ENCODE assay signal across 9 cellular contexts in the genomic region with DNA sequence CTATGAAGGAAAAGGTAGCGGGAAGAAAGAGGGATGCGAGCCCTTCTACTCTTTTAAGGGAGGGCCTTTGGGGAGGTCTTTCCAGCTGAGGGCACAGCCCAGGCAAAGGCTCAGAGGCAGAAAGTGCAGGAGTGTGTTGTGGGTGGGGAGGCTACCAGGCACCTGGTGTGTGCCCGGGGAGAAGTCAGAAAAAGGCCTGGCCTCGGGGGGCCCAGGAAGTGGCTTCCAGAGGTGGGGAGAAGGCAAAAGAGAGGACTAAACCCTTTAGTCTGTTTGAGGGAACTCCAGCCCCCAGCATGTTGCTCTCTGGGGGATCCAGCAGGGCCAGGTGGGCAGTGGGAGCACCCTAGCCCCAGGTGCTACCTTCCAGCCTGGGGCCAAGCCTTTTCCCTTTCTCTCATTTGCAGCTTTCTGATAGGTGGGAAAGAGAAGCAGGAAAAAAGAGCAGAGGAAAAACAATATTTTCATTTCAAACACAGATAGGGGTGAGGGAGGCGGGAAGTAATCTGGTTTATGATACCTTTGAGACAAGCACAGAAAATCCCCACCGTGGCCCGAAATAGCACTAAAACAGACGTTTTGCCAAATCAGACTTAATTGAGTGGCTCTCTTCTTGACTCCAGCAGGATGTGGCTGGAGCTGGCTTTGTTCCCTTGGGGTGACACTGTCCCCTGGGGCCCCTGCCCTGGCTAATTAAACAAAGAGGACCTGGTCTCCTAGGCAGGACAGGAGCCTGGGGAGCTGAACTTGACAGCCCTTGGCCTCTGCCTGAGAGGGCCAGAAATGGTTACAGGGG. TPM values are rescaled to one million over a fixed set of nuclear protein-coding genes. Genes with fewer than 3 reads are reported as not detected.
DNase-seq lines count a peak whose midpoint lies in the region; ATAC-seq and TF ChIP-seq lines count a peak whose summit lies in the region.
"Had no signal": no experiment of that assay in that cellular context is flagged by ENCODE, and none has a peak within 500 bp of the region (broad histone marks: within the 10 kb centered on the region; RNA-seq: fewer than 3 reads in every experiment).

No MANE protein-coding gene starts in this region.

- DNase-seq in right atrium auricular region (ENCODE audit: low spot score): no peak
- no peak for DNase-seq in Right ventricle myocardium inferior (ENCODE audit: missing footprints)
- peak; percentile 64 for DNase-seq in SK-N-DZ (ENCODE audit: low spot score)
- DNase-seq in vagina (ENCODE audit: extremely low spot score in 2 of 2): no peak
- no peak for DNase-seq in NK-92 treated with Interleukin-12 subunit alpha and Interleukin-12 subunit beta, amount 100 ng/mL, for 24 hours (lab: John Stamatoyannopoulos, UW)
- no peak for DNase-seq in NOMO-1 treated with dmso at 0.1 percent for 144 hours (lab: John Stamatoyannopoulos, UW; ENCODE audit: unreplicated experiment)
- DNase-seq in activated CD4-positive, alpha-beta T cell treated with anti-CD3 and anti-CD28 coated beads, Interleukin-2, amount 50 U/mL, for 48 hours: no peak
- DNase-seq: NCI-H1436 had no signal

- ATAC-seq in Right ventricle myocardium inferior: no peak

- H3K27me3 ChIP-seq in right atrium auricular region (no peaks in the 10 kb centered on the region), layer of hippocampus (ENCODE audit: control insufficient read depth, insufficient read depth, low read length) (no peaks in the 10 kb centered on the region), vagina (no peaks in the 10 kb centered on the region)

- TF ChIP-seq CTCF in right atrium auricular region (IDR thresholded peaks at IDR 0.05): no peak
- no peak for TF ChIP-seq CTCF in vagina (IDR thresholded peaks at IDR 0.05)

- intact Hi-C loops in Right ventricle myocardium inferior (cut with DNase I): no loop called here
- intact Hi-C loops in vagina (cut with DNase I): no loop called here

- H3K4me3 ChIP-seq in right atrium auricular region (no peak overlapping the region), vagina (no peak overlapping the region)

- H3K9me3 ChIP-seq in right atrium auricular region (no peaks in the 10 kb centered on the region), vagina (no peaks in the 10 kb centered on the region)

- H3K36me3 ChIP-seq in right atrium auricular region: no peaks in the 10 kb centered on the region
- no peaks in the 10 kb centered on the region for H3K36me3 ChIP-seq in vagina

- H3K4me1 ChIP-seq in right atrium auricular region (peaks cover 0 to 64% of the 10 kb centered on the region in 2 donors), vagina (peaks cover 81% of the 10 kb centered on the region)

- TF ChIP-seq POLR2A in vagina (IDR thresholded peaks at IDR 0.05): no peak

- H3K27ac ChIP-seq in right atrium auricular region: peak overlapping the region; percentile 97 to 100
- H3K27ac ChIP-seq in layer of hippocampus (ENCODE audit: low read depth, low read length): peak overlapping the region; percentile 97
- peak overlapping the region; percentile 5 for H3K27ac ChIP-seq in vagina

RNA-seq across cellular contexts. Expression of a gene that starts 10.4 kb away (rescaled TPM):
- 10 to 100 TPM; 23.8 to 24.9 TPM for total RNA-seq in right atrium auricular region
- total RNA-seq in Right ventricle myocardium inferior: 31.9 TPM
- 18.2 and 22.8 TPM in 2 replicates for polyA plus RNA-seq in SK-N-DZ (2014; cell fraction: cytosol; rRNA removed)
- 38.5 and 70.0 TPM in 2 replicates for polyA plus RNA-seq in SK-N-DZ (2014; cell fraction: nucleus; rRNA removed)
- 29.2 TPM for total RNA-seq in vagina

Comparison
In these comparisons a context has a peak if more than half of its experiments do, and no peak if none do; other contexts are left out.
1. H3K27ac ChIP-seq: peak in every context shown above with its lines; median percentile 98 in right atrium auricular region; 97 in layer of hippocampus; 5 in vagina.